In genomic region chr2:218953366-218953954, GRCh38 we compare ENCODE assay signal across 20 cellular contexts. TPM values are rescaled to one million over a fixed set of nuclear protein-coding genes. Genes with fewer than 3 reads are reported as not detected.
DNase-seq lines count a peak whose midpoint lies in the region; ATAC-seq and TF ChIP-seq lines count a peak whose summit lies in the region.
"Had no signal": no experiment of that assay in that cellular context is flagged by ENCODE, and none has a peak within 500 bp of the region (broad histone marks: within the 10 kb centered on the region; RNA-seq: fewer than 3 reads in every experiment).

No MANE protein-coding gene starts in this region.

- no peaks in the 10 kb centered on the region; the same call in 1 of the 2 replicates for H3K27me3 ChIP-seq in Panc1 (ENCODE audit: control insufficient read depth, insufficient read depth, low read length)

- H3K4me1 ChIP-seq in Panc1 (ENCODE audit: control insufficient read depth, insufficient read depth, low read length) = no peaks in the 10 kb centered on the region
- H3K4me1 ChIP-seq: tibial nerve had no signal

- no peaks in the 10 kb centered on the region for H3K9me3 ChIP-seq in Panc1 (ENCODE audit: control insufficient read depth, insufficient read depth, low read depth, low read length)

- POLR2A ChIA-PET in Panc1 (lab: Charles Lee) = no interaction called here

- no peaks in the 10 kb centered on the region for H3K36me3 ChIP-seq in Panc1 (ENCODE audit: control insufficient read depth, insufficient read depth, low read length)
- H3K36me3 ChIP-seq: tibial nerve had no signal

- TF ChIP-seq CTCF in 22Rv1 (IDR thresholded peaks at IDR 0.05) (peak; percentile 52), GM12864 (IDR thresholded peaks at IDR 0.05; ENCODE audit: low read depth, low read length, missing control alignments) (peak; percentile 32), Panc1 (IDR thresholded peaks at IDR 0.05) (peak; percentile 56; the same call in 1 of the 2 replicates)

- H3K27ac ChIP-seq in 22Rv1 = no peak overlapping the region
- H3K27ac ChIP-seq in Panc1 (ENCODE audit: low read length) = no peak overlapping the region
- H3K27ac ChIP-seq: coronary artery, tibial nerve had no signal

- in situ Hi-C loops in Panc1 (cut with HindIII; ENCODE audit: low pct_unique_long_range_greater_than_20kb, low sequenced_read_pairs) = no loop called here

- no peak for DNase-seq in GM12864 (ENCODE audit: low read depth)
- DNase-seq in Panc1 (ENCODE audit: low read depth, low spot score) = no peak
- peak; percentile 31 for DNase-seq in iPS-NIHi7 (ENCODE audit: extremely low spot score)
- no peak for DNase-seq in SKM-1 (lab: John Stamatoyannopoulos, UW; ENCODE audit: unreplicated experiment)
- DNase-seq in COR-L47 (lab: John Stamatoyannopoulos, UW) = no peak
- no peak for DNase-seq in RKO (ENCODE audit: low spot score)
- DNase-seq: ACHN; activated naive CD4-positive, alpha-beta T cell treated with anti-CD3 and anti-CD28 coated beads, Interleukin-2, amount 10 ng/mL, durations not matched to agents 7 days and 5 days; CD4-positive, CD25-positive, alpha-beta regulatory T cell; DMS53; hippocampal formation; NCI-H1694; retina; stimulated activated naive B cell treated with anti-CD40 and anti-IgM and Interleukin-4, amounts not matched to agents 10 μg/mL and 1 μg/mL and 100 μg/mL, for 72 hours had no signal

- CTCF ChIA-PET in Panc1 (lab: Charles Lee) = no interaction called here

- H3K4me3 ChIP-seq in GM12864 (ENCODE audit: low read depth, low read length) = no peak overlapping the region
- H3K4me3 ChIP-seq in Panc1 (ENCODE audit: low read depth in 2 of 2, low read length in 2 of 2) = no peak overlapping the region
- H3K4me3 ChIP-seq: coronary artery, tibial nerve had no signal

- ATAC-seq in Panc1 (no peak), HG03571 (IDR thresholded peaks at IDR 0.05; ENCODE audit: unreplicated experiment) (no peak)
- ATAC-seq: stimulated activated naive B cell treated with anti-CD40 and anti-IgM and Interleukin-4, amounts not matched to agents 10 μg/mL and 1 μg/mL and 100 μg/mL, for 72 hours had no signal

- intact Hi-C loops in Panc1 (cut with micrococcal nuclease; ENCODE audit: unreplicated experiment) = no loop called here

- no TSS peak for BruUV-seq in Panc1 (replicated peaks; lab: Mats Ljungman, UMichigan)

RNA-seq across cellular contexts. Expression of gene CDK5R2, which starts 6.0 kb away (rescaled TPM):
- total RNA-seq in Panc1 (2021; ENCODE audit: unreplicated experiment) = 1.3 TPM
- 1.8 TPM for polyA plus RNA-seq in Panc1 (2012; ENCODE audit: insufficient read length)
- total RNA-seq: CD4-positive, CD25-positive, alpha-beta regulatory T cell; tibial nerve had no signal
- polyA plus RNA-seq: CD4-positive, CD25-positive, alpha-beta regulatory T cell had no signal

RNA-seq across cellular contexts. Expression of gene FEV, which starts 31.5 kb away (rescaled TPM):
- not detected for total RNA-seq in Panc1 (2021; ENCODE audit: unreplicated experiment)
- polyA plus RNA-seq in Panc1 (2012; ENCODE audit: insufficient read length) = not detected
- total RNA-seq: astrocyte; CD4-positive, CD25-positive, alpha-beta regulatory T cell; tibial nerve had no signal
- polyA plus RNA-seq: CD4-positive, CD25-positive, alpha-beta regulatory T cell; neural cell had no signal

RNA-seq across cellular contexts. Expression of gene CRYBA2, which starts 39.8 kb away (rescaled TPM):
- not detected for total RNA-seq in Panc1 (2021; ENCODE audit: unreplicated experiment)
- not detected for polyA plus RNA-seq in Panc1 (2012; ENCODE audit: insufficient read length)
- total RNA-seq: astrocyte; CD4-positive, CD25-positive, alpha-beta regulatory T cell; tibial nerve had no signal
- polyA plus RNA-seq: CD4-positive, CD25-positive, alpha-beta regulatory T cell; neural cell had no signal
